Comparison of ENCODE assay signal across 11 cellular contexts in genomic region chr3:33030246-33030645, GRCh38.
"Had no signal": no experiment of that assay in that cellular context is flagged by ENCODE, and none has a peak within 500 bp of the region (broad histone marks: within the 10 kb centered on the region; RNA-seq: fewer than 3 reads in every experiment).

No MANE protein-coding gene starts in this region.

- H3K9me3 Mint-ChIP-seq: neural crest cell had no signal

- H3K27me3 ChIP-seq: ascending aorta, tibial artery had no signal

- DNase-seq: activated CD8-positive, alpha-beta memory T cell treated with anti-CD3 and anti-CD28 coated beads, Interleukin-2, amount 50 U/mL, for 4 hours; activated naive CD4-positive, alpha-beta T cell; foreskin fibroblast; left ventricle myocardium superior; mucosa of descending colon; naive B cell; stimulated activated naive B cell treated with anti-CD40 and anti-IgM and Interleukin-4, amounts not matched to agents 10 μg/mL and 1 μg/mL and 100 μg/mL, for 72 hours; tibial artery had no signal

- H3K27ac ChIP-seq: ascending aorta, tibial artery, WERI-Rb-1 had no signal

- H3K4me1 ChIP-seq: ascending aorta, tibial artery had no signal

- H3K36me3 ChIP-seq: WERI-Rb-1 had no signal

- H3K4me3 ChIP-seq: ascending aorta, mucosa of descending colon, tibial artery had no signal

- H3K27me3 Mint-ChIP-seq: naive B cell; stimulated activated naive B cell treated with anti-CD40 and anti-IgM and Interleukin-4, amounts not matched to agents 10 μg/mL and 1 μg/mL and 100 μg/mL, for 72 hours had no signal

- H3K27ac Mint-ChIP-seq: stimulated activated naive B cell treated with anti-CD40 and anti-IgM and Interleukin-4, amounts not matched to agents 10 μg/mL and 1 μg/mL and 100 μg/mL, for 72 hours had no signal

- H3K4me3 Mint-ChIP-seq: naive B cell; neural crest cell; stimulated activated naive B cell treated with anti-CD40 and anti-IgM and Interleukin-4, amounts not matched to agents 10 μg/mL and 1 μg/mL and 100 μg/mL, for 72 hours had no signal

- H3K4me1 Mint-ChIP-seq: neural crest cell had no signal

- H3K9me3 ChIP-seq: ascending aorta, mucosa of descending colon, tibial artery had no signal
